ENCODE assay signal across 9 cellular contexts in genomic region chr3:149333518-149333859, GRCh38. TPM values are rescaled to one million over a fixed set of nuclear protein-coding genes. Genes with fewer than 3 reads are reported as not detected.
DNase-seq lines count a peak whose midpoint lies in the region; ATAC-seq, FAIRE-seq and TF ChIP-seq lines count a peak whose summit lies in the region.
"Had no signal": no experiment of that assay in that cellular context is flagged by ENCODE, and none has a peak within 500 bp of the region (broad histone marks: within the 10 kb centered on the region; RNA-seq: fewer than 3 reads in every experiment).

TSS of gene TM4SF18 (minus strand) at chr3:149333636. CDS start at chr3:149333382, 254 bp downstream.

- TF ChIP-seq POLR2A in HepG2 (IDR thresholded peaks at IDR 0.05; ENCODE audit: insufficient read depth in 1 of 2, low read depth in 2 of 2, low read length in 2 of 2) (no peak), vagina (IDR thresholded peaks at IDR 0.05) (no peak)

- H3K27ac ChIP-seq in liver (ENCODE audit: low read depth in 1 of 2, low read length in 2 of 2) (peak within 1 kb of the TSS; percentile 19 to 42), HepG2 (ENCODE audit: extremely low read length, insufficient read depth, low read length) (no peak within 1 kb of the TSS), vagina (peak within 1 kb of the TSS; percentile 13), Karpas-422 (ENCODE audit: low read length) (no peak within 1 kb of the TSS)

- BruUV-seq in HepG2 (replicated peaks; lab: Mats Ljungman, UMichigan), result no TSS peak

- H3K9ac ChIP-seq in liver (ENCODE audit: low read depth in 1 of 2, low read length in 2 of 2) (peak within 1 kb of the TSS in 1 of 2 donors; percentile 26), HepG2 (ENCODE audit: insufficient read depth, low read depth, low read length) (no peak within 1 kb of the TSS), Karpas-422 (ENCODE audit: low read length) (no peak within 1 kb of the TSS)

- H3K4me2 ChIP-seq in HepG2 (ENCODE audit: low read depth, low read length) (no peak within 1 kb of the TSS), Karpas-422 (ENCODE audit: low read depth, low read length, poor library complexity, severe bottlenecking) (no peak within 1 kb of the TSS)

- peak within 1 kb of the TSS; percentile 5 to 55 (median 8) for H3K27ac Mint-ChIP-seq in nephron

- no peak for FAIRE-seq in HepG2 (lab: Jason Lieb, UNC)

- H2AFZ ChIP-seq in HepG2 (ENCODE audit: low read length), result no peak within 1 kb of the TSS
- H2AFZ ChIP-seq in Karpas-422 (ENCODE audit: low read length), result no peak within 1 kb of the TSS

- H3K4me3 ChIP-seq in liver (ENCODE audit: low read depth in 1 of 3, low read length in 3 of 3), result peak within 1 kb of the TSS in 1 of 3 donors; percentile 3
- no peak within 1 kb of the TSS for H3K4me3 ChIP-seq in HepG2 (replicated peaks in 1 of 3; ENCODE audit: insufficient read depth in 1 of 3, low read depth in 2 of 3, low read length in 3 of 3)
- H3K4me3 ChIP-seq in vagina, result peak within 1 kb of the TSS in 1 of 2 donors; percentile 3
- no peak within 1 kb of the TSS for H3K4me3 ChIP-seq in Karpas-422 (ENCODE audit: low read length)

- H3K36me3 ChIP-seq in liver (ENCODE audit: control insufficient read depth in 4 of 4, insufficient read depth in 3 of 4, low read depth in 1 of 4, low read length in 3 of 4), result no peaks in the 10 kb centered on the region
- no peaks in the 10 kb centered on the region for H3K36me3 ChIP-seq in HepG2 (replicated peaks in 1 of 2; ENCODE audit: control insufficient read depth in 1 of 2, insufficient read depth in 2 of 2, low read length in 2 of 2)
- H3K36me3 ChIP-seq in vagina, result no peaks in the 10 kb centered on the region
- H3K36me3 ChIP-seq in Karpas-422 (ENCODE audit: insufficient read depth, low read length), result no peaks in the 10 kb centered on the region

- H3K79me2 ChIP-seq in HepG2 (ENCODE audit: insufficient read depth, low read length) (no peaks in the 10 kb centered on the region), Karpas-422 (ENCODE audit: low read length) (no peaks in the 10 kb centered on the region)

- no peaks in the 10 kb centered on the region for H3K9me2 ChIP-seq in Karpas-422 (replicated peaks; ENCODE audit: insufficient read depth, low read length)

- TF ChIP-seq CTCF in liver (IDR thresholded peaks at IDR 0.05; ENCODE audit: low read depth, low read length, missing input control) (no peak), HepG2 (CRISPR knock-in tag; IDR thresholded peaks at IDR 0.05) (no peak), nephron (IDR thresholded peaks at IDR 0.05; ENCODE audit: unreplicated experiment in 3 of 3) (no peak), vagina (IDR thresholded peaks at IDR 0.05) (no peak)

- DNase-seq in HepG2 (ENCODE audit: low spot score), result no peak
- peak; percentile 63 for DNase-seq in globus pallidus (ENCODE audit: low spot score)
- DNase-seq in vagina (ENCODE audit: extremely low spot score in 2 of 2), result no peak
- no peak for DNase-seq in Karpas-422
- DNase-seq in NCI-H187 treated with DMSO at 0.1 percent for 48 hours (lab: John Stamatoyannopoulos, UW), result no peak
- DNase-seq: activated T-cell treated with anti-CD3 and anti-CD28 coated beads, Interleukin-2, amount 50 U/mL, for 4 hours had no signal

- H3K4me1 ChIP-seq in liver (ENCODE audit: control insufficient read depth in 4 of 4, insufficient read depth in 4 of 4, low read length in 3 of 4), result peaks cover 0 to 2% (median 0%) of the 10 kb centered on the region in 4 donors
- peaks cover 22% of the 10 kb centered on the region for H3K4me1 ChIP-seq in HepG2 (ENCODE audit: insufficient read depth, low read length)
- no peaks in the 10 kb centered on the region for H3K4me1 ChIP-seq in vagina
- H3K4me1 ChIP-seq in Karpas-422 (ENCODE audit: low read length), result no peaks in the 10 kb centered on the region

- no peak for TF ChIP-seq EP300 in HepG2 (IDR thresholded peaks at IDR 0.05; ENCODE audit: low read depth in 2 of 2, low read length in 2 of 2)
- no peak for TF ChIP-seq EP300 in HepG2 (CRISPR knock-in tag; IDR thresholded peaks at IDR 0.05; ENCODE audit: borderline replicate concordance)

- CTCF ChIA-PET in HepG2 (lab: Yijun Ruan, JAX; ENCODE audit: low intra/inter-chr PET ratio, low total read pairs), result no interaction called here

- H3K4me1 Mint-ChIP-seq in nephron, result peaks cover 12% of the 10 kb centered on the region

- WGBS in liver, result 78% methylated on average over 5 of the region's 5 CpGs
- 77% methylated on average over 5 of the region's 5 CpGs for WGBS in HepG2 (ENCODE audit: low lambda C conversion rate)

- H3K9me3 Mint-ChIP-seq in nephron, result no peaks in the 10 kb centered on the region
- H3K9me3 Mint-ChIP-seq: activated T-cell treated with anti-CD3 and anti-CD28 coated beads, Interleukin-2, amount 50 U/mL, for 4 hours had no signal

- intact Hi-C loops in HepG2 (cut with micrococcal nuclease; ENCODE audit: unreplicated experiment) (loop anchor here (5.0 kb wide), 1 partner anchor 376 kb away; no protein-coding TSS in a partner anchor), vagina (cut with DNase I) (no loop called here)

- POLR2A ChIA-PET in HepG2 (lab: Yijun Ruan, JAX), result no interaction called here

- H3K36me3 Mint-ChIP-seq in nephron (ENCODE audit: low read depth), result no peaks in the 10 kb centered on the region

- no peak for ATAC-seq in HepG2
- no peak for ATAC-seq in GM18498 (IDR thresholded peaks at IDR 0.05; ENCODE audit: unreplicated experiment)
- ATAC-seq: activated T-cell treated with anti-CD3 and anti-CD28 coated beads, Interleukin-2, amount 50 U/mL, for 4 hours had no signal

- no peaks in the 10 kb centered on the region for H3K27me3 Mint-ChIP-seq in nephron (ENCODE audit: low read depth)

- no peak for TF ChIP-seq RAD21 in liver (IDR thresholded peaks at IDR 0.05)
- no peak for TF ChIP-seq RAD21 in HepG2 (CRISPR knock-in tag; IDR thresholded peaks at IDR 0.05)

- H3K27me3 ChIP-seq in liver (ENCODE audit: control insufficient read depth in 4 of 4, insufficient read depth in 4 of 4, low read length in 3 of 4) (no peaks in the 10 kb centered on the region), HepG2 (ENCODE audit: control insufficient read depth in 1 of 2, insufficient read depth in 2 of 2, low read length in 2 of 2) (no peaks in the 10 kb centered on the region), vagina (no peaks in the 10 kb centered on the region), Karpas-422 (ENCODE audit: low read length) (no peaks in the 10 kb centered on the region)

- H3K9me3 ChIP-seq in liver (ENCODE audit: control insufficient read depth in 4 of 4, low read length in 3 of 4) (no peaks in the 10 kb centered on the region), HepG2 (ENCODE audit: low read length) (no peaks in the 10 kb centered on the region), vagina (no peaks in the 10 kb centered on the region), Karpas-422 (ENCODE audit: low read length) (no peaks in the 10 kb centered on the region)

- in situ Hi-C loops in HepG2 (cut with HindIII; ENCODE audit: extremely low pct_ligation_motif_present, low pct_unique_long_range_greater_than_20kb), result no loop called here

- H4K20me1 ChIP-seq in HepG2 (ENCODE audit: insufficient read depth, low read length), result no peaks in the 10 kb centered on the region
- no peaks in the 10 kb centered on the region for H4K20me1 ChIP-seq in Karpas-422 (ENCODE audit: insufficient read depth, low read depth, low read length)

- H3K4me3 Mint-ChIP-seq in nephron, result peak within 1 kb of the TSS in 1 of 3 experiments; percentile 3
- H3K4me3 Mint-ChIP-seq: activated T-cell treated with anti-CD3 and anti-CD28 coated beads, Interleukin-2, amount 50 U/mL, for 4 hours had no signal

TF ChIP-seq in liver, 16 proteins besides CTCF, POLR2A, EP300 and RAD21 (continues in another document):
- no peak for TF ChIP-seq ATF3 (IDR thresholded peaks at IDR 0.05)

TF ChIP-seq in HepG2, 621 proteins besides CTCF, POLR2A, EP300 and RAD21:
- TF ChIP-seq MEF2D (CRISPR knock-in tag; IDR thresholded peaks at IDR 0.05), result no peak
- TF ChIP-seq SOX13 (IDR thresholded peaks at IDR 0.05), result no peak
- peak in 1 of 2 experiments; percentile 23; a peak in 1 of 4 replicates for TF ChIP-seq SOX13 (CRISPR knock-in tag; conservative IDR thresholded peaks at IDR 0.05 in 1 of 2, IDR thresholded peaks at IDR 0.05 in 1 of 2)
- no peak for TF ChIP-seq HMGA1 (CRISPR knock-in tag; conservative IDR thresholded peaks at IDR 0.05)
- no peak for TF ChIP-seq ZNF235 (CRISPR knock-in tag; IDR thresholded peaks at IDR 0.05; ENCODE audit: borderline replicate concordance)
- no peak for TF ChIP-seq ZBTB42 (CRISPR knock-in tag; IDR thresholded peaks at IDR 0.05)
- no peak for TF ChIP-seq KLF12 (CRISPR knock-in tag; IDR thresholded peaks at IDR 0.05; ENCODE audit: borderline replicate concordance)
TF ChIP-seq in HepG2: peak in this region for 1.

RNA-seq across cellular contexts. Expression of gene TM4SF18, which starts in this region (rescaled TPM):
- 10 to 100 TPM in 1 of 2 donors, 1 to 10 TPM in 1; 5.1 to 12.6 TPM for total RNA-seq in liver
- 1 to 10 TPM; 4.9 to 7.7 TPM for polyA plus RNA-seq in liver
- total RNA-seq in HepG2 (2016; rRNA removed; fragmentation: Illumina TruSeq; extraction: Trizol), result not detected in 2 replicates
- total RNA-seq in HepG2 (2016; cell fraction: cytosol; rRNA removed; fragmentation: Illumina TruSeq; extraction: Trizol; ENCODE audit: low read depth), result not detected in 2 replicates
- total RNA-seq in HepG2 (2016; cell fraction: insoluble cytoplasmic fraction; rRNA removed; fragmentation: Illumina TruSeq; extraction: Trizol), result not detected in 2 replicates
- not detected in 2 replicates for total RNA-seq in HepG2 (2016; cell fraction: membrane; rRNA removed; fragmentation: Illumina TruSeq; extraction: Trizol)
- total RNA-seq in HepG2 (2016; cell fraction: nucleus; rRNA removed; fragmentation: Illumina TruSeq; extraction: Trizol), result not detected in 2 replicates
- polyA plus RNA-seq in HepG2 (2011; rRNA removed), result 0.15 and 0.25 TPM in 2 replicates
- polyA plus RNA-seq in HepG2 (2011; cell fraction: cytosol; rRNA removed), result 0.03 and 0.11 TPM in 2 replicates
- polyA plus RNA-seq in HepG2 (2011; cell fraction: nucleus; rRNA removed), result not detected in 2 replicates
- polyA plus RNA-seq in HepG2 (2012), result 0.08 TPM in 1 of 2 replicates, not detected in the other
- not detected in 2 replicates for polyA plus RNA-seq in HepG2 (2016; cell fraction: cytosol; fragmentation: Illumina TruSeq; extraction: Trizol; ENCODE audit: low read depth)
- not detected in 2 replicates for polyA plus RNA-seq in HepG2 (2016; cell fraction: insoluble cytoplasmic fraction; fragmentation: Illumina TruSeq; extraction: Trizol; ENCODE audit: low read depth)
- not detected in 2 replicates for polyA plus RNA-seq in HepG2 (2016; cell fraction: membrane; fragmentation: Illumina TruSeq; extraction: Trizol; ENCODE audit: low read depth)
- polyA plus RNA-seq in HepG2 (2016; cell fraction: nucleus; fragmentation: Illumina TruSeq; extraction: Trizol; ENCODE audit: insufficient read depth, low read depth), result not detected in 2 replicates
- not detected in 2 replicates for polyA minus RNA-seq in HepG2 (2011; rRNA and poly(A)+ RNA removed; ENCODE audit: low replicate concordance)
- not detected in 2 replicates for polyA minus RNA-seq in HepG2 (2011; cell fraction: cytosol; rRNA and poly(A)+ RNA removed)
- polyA minus RNA-seq in HepG2 (2011; cell fraction: nucleus; rRNA and poly(A)+ RNA removed), result not detected in 2 replicates
- 10.1 TPM for total RNA-seq in vagina
- not detected in 2 replicates for total RNA-seq in Karpas-422 (2014; rRNA removed; shearing (Covaris generic); ENCODE audit: low replicate concordance)
- total RNA-seq: activated T-cell treated with anti-CD3 and anti-CD28 coated beads, Interleukin-2, amount 50 U/mL, for 4 hours had no signal

Comparison
In these comparisons a context has a peak if more than half of its experiments do, and no peak if none do; other contexts are left out.
1. H3K27ac ChIP-seq: peak in liver (2 of 2) and vagina (single experiment); none in HepG2 (single experiment) and Karpas-422 (single experiment).